In genomic region chr11:1473011-1473628, GRCh38 we compare ENCODE assay signal across 25 cellular contexts.
"Had no signal": no experiment of that assay in that cellular context is flagged by ENCODE, and none has a peak within 500 bp of the region (broad histone marks: within the 10 kb centered on the region; RNA-seq: fewer than 3 reads in every experiment).

No MANE protein-coding gene starts in this region.

- H3K4me1 ChIP-seq: body of pancreas, tibial nerve had no signal

- H3K4me3 ChIP-seq: body of pancreas, cardiac muscle cell, tibial nerve had no signal

- H3K9me3 Mint-ChIP-seq: activated naive CD4-positive, alpha-beta T cell treated with anti-CD3 and anti-CD28 coated beads for 36 hours; activated naive CD8-positive, alpha-beta T cell treated with anti-CD3 and anti-CD28 coated beads, Interleukin-2, amount 50 U/mL, for 24 hours; activated T-cell treated with anti-CD3 and anti-CD28 coated beads, Interleukin-2, amount 50 U/mL, for 72 hours; dendritic cell treated with granulocyte-macrophage colony-stimulating factor and Interleukin-4, amounts not matched to agents 40 ng/mL and 50 ng/mL, for 4 days; immature natural killer cell; nephron progenitor cell; stimulated activated effector memory CD8-positive, alpha-beta T cell treated with anti-CD3 and anti-CD28 coated beads, Interleukin-12 subunit alpha, Interleukin-12 subunit beta, amount 100 ng/mL, for 72 hours; stimulated activated naive CD8-positive, alpha-beta T cell treated with anti-CD3 and anti-CD28 coated beads, Interleukin-15, amount 100 ng/mL, for 72 hours; T-helper 1 cell treated with Interleukin-12 subunit alpha and Interleukin-12 subunit beta and Interleukin-4 antibody, amounts not matched to agents 30 μg/mL and 1 μg/mL, for 36 hours had no signal

- DNase-seq: activated CD4-positive, alpha-beta T cell treated with anti-CD3 and anti-CD28 coated beads for 4 hours; activated CD4-positive, alpha-beta T cell treated with anti-CD3 and anti-CD28 coated beads, Interleukin-2, amount 50 U/mL, for 48 hours; activated CD4-positive, CD25-positive, alpha-beta regulatory T cell; activated effector memory CD4-positive, alpha-beta T cell treated with Interleukin-2 at 50 U/mL for 16 hours; activated naive CD4-positive, alpha-beta T cell treated with anti-CD3 and anti-CD28 coated beads for 36 hours; activated naive CD8-positive, alpha-beta T cell treated with anti-CD3 and anti-CD28 coated beads, Interleukin-2, amount 50 U/mL, for 24 hours; activated T-cell treated with anti-CD3 and anti-CD28 coated beads, Interleukin-2, amount 50 U/mL, for 72 hours; effector CD4-positive, alpha-beta T cell; foreskin fibroblast; immature natural killer cell; kidney glomerular epithelial cell; mesenchymal stem cell; nephron progenitor cell; nucleus accumbens; retina; stimulated activated CD4-positive, alpha-beta T cell treated with anti-CD3 and anti-CD28 coated beads, Interleukin-1b, Interleukin-23, amount 100 ng/mL, for 48 hours; stimulated activated naive CD8-positive, alpha-beta T cell treated with anti-CD3 and anti-CD28 coated beads, Interleukin-15, amount 100 ng/mL, for 72 hours; T1000 had no signal

- H3K27ac Mint-ChIP-seq: activated naive CD4-positive, alpha-beta T cell treated with anti-CD3 and anti-CD28 coated beads for 36 hours; activated naive CD8-positive, alpha-beta T cell treated with anti-CD3 and anti-CD28 coated beads, Interleukin-2, amount 50 U/mL, for 24 hours; activated T-cell treated with anti-CD3 and anti-CD28 coated beads, Interleukin-2, amount 50 U/mL, for 72 hours; dendritic cell treated with granulocyte-macrophage colony-stimulating factor and Interleukin-4, amounts not matched to agents 40 ng/mL and 50 ng/mL, for 4 days; immature natural killer cell; nephron progenitor cell; progenitor cell of endocrine pancreas; stimulated activated effector memory CD8-positive, alpha-beta T cell treated with anti-CD3 and anti-CD28 coated beads, Interleukin-12 subunit alpha, Interleukin-12 subunit beta, amount 100 ng/mL, for 72 hours; T-helper 1 cell treated with Interleukin-12 subunit alpha and Interleukin-12 subunit beta and Interleukin-4 antibody, amounts not matched to agents 30 μg/mL and 1 μg/mL, for 36 hours had no signal

- H3K4me3 Mint-ChIP-seq: activated naive CD4-positive, alpha-beta T cell treated with anti-CD3 and anti-CD28 coated beads for 36 hours; activated naive CD8-positive, alpha-beta T cell treated with anti-CD3 and anti-CD28 coated beads, Interleukin-2, amount 50 U/mL, for 24 hours; activated T-cell treated with anti-CD3 and anti-CD28 coated beads, Interleukin-2, amount 50 U/mL, for 72 hours; dendritic cell treated with granulocyte-macrophage colony-stimulating factor and Interleukin-4, amounts not matched to agents 40 ng/mL and 50 ng/mL, for 4 days; immature natural killer cell; nephron progenitor cell; stimulated activated effector memory CD8-positive, alpha-beta T cell treated with anti-CD3 and anti-CD28 coated beads, Interleukin-12 subunit alpha, Interleukin-12 subunit beta, amount 100 ng/mL, for 72 hours; stimulated activated naive CD8-positive, alpha-beta T cell treated with anti-CD3 and anti-CD28 coated beads, Interleukin-15, amount 100 ng/mL, for 72 hours; T-helper 1 cell treated with Interleukin-12 subunit alpha and Interleukin-12 subunit beta and Interleukin-4 antibody, amounts not matched to agents 30 μg/mL and 1 μg/mL, for 36 hours had no signal

- H3K27ac ChIP-seq: body of pancreas, cardiac muscle cell, tibial nerve had no signal

- H3K9me3 ChIP-seq: body of pancreas, tibial nerve had no signal

- H3K27me3 ChIP-seq: body of pancreas, cardiac muscle cell, tibial nerve had no signal

- H3K4me1 Mint-ChIP-seq: activated naive CD8-positive, alpha-beta T cell treated with anti-CD3 and anti-CD28 coated beads, Interleukin-2, amount 50 U/mL, for 24 hours; immature natural killer cell; stimulated activated effector memory CD8-positive, alpha-beta T cell treated with anti-CD3 and anti-CD28 coated beads, Interleukin-12 subunit alpha, Interleukin-12 subunit beta, amount 100 ng/mL, for 72 hours; stimulated activated naive CD8-positive, alpha-beta T cell treated with anti-CD3 and anti-CD28 coated beads, Interleukin-15, amount 100 ng/mL, for 72 hours had no signal

- H3K27me3 Mint-ChIP-seq: activated naive CD8-positive, alpha-beta T cell treated with anti-CD3 and anti-CD28 coated beads, Interleukin-2, amount 50 U/mL, for 24 hours; dendritic cell treated with granulocyte-macrophage colony-stimulating factor and Interleukin-4, amounts not matched to agents 40 ng/mL and 50 ng/mL, for 4 days; progenitor cell of endocrine pancreas; stimulated activated naive CD8-positive, alpha-beta T cell treated with anti-CD3 and anti-CD28 coated beads, Interleukin-15, amount 100 ng/mL, for 72 hours had no signal

- H3K36me3 ChIP-seq: cardiac muscle cell had no signal

- ATAC-seq: activated naive CD8-positive, alpha-beta T cell treated with anti-CD3 and anti-CD28 coated beads, Interleukin-2, amount 50 U/mL, for 24 hours; activated T-cell treated with anti-CD3 and anti-CD28 coated beads, Interleukin-2, amount 50 U/mL, for 72 hours; body of pancreas; stimulated activated effector memory CD8-positive, alpha-beta T cell treated with anti-CD3 and anti-CD28 coated beads, Interleukin-12 subunit alpha, Interleukin-12 subunit beta, amount 100 ng/mL, for 72 hours; stimulated activated naive CD8-positive, alpha-beta T cell treated with anti-CD3 and anti-CD28 coated beads, Interleukin-15, amount 100 ng/mL, for 72 hours had no signal
